Comparison of ENCODE assay signal across 10 cellular contexts in the genomic region with DNA sequence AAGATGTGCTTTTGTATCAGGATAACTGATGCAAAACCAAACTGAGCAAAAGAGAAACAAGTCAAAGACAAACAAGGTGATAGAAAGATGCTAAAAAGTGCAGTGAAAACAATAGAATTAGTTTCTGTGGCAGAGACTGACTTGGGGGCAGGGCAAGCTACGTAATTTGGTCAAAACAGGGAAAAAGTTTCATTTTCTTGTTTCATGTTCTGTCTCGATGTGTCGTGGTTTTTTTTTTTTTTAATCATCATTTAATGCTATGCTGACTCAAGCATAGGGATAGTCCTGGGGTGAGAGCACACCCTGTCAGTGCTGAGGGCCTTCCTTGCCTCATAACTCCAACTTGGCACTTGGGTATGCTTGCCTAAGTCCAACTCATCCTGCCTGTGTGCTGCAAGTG.
A peak's percentile ranks its signal among the peaks of the same experiment; 100 is the strongest.
DNase-seq lines count a peak whose midpoint lies in the region; ATAC-seq, FAIRE-seq and TF ChIP-seq lines count a peak whose summit lies in the region.
"Had no signal": no experiment of that assay in that cellular context is flagged by ENCODE, and none has a peak within 500 bp of the region (broad histone marks: within the 10 kb centered on the region; RNA-seq: fewer than 3 reads in every experiment).

No MANE protein-coding gene starts in this region.

- no peak overlapping the region for H3K27ac ChIP-seq in kidney (ENCODE audit: low read depth in 2 of 2, low read length in 2 of 2)

- no peaks in the 10 kb centered on the region for H3K9me3 ChIP-seq in kidney (ENCODE audit: control insufficient read depth in 1 of 2, low read length in 2 of 2)

- H3K4me1 ChIP-seq in kidney (ENCODE audit: control insufficient read depth in 1 of 2, insufficient read depth in 1 of 2, low read depth in 1 of 2, low read length in 2 of 2) = no peaks in the 10 kb centered on the region

- intact Hi-C loops in kidney (cut with DNase I) = no loop called here

- no peaks in the 10 kb centered on the region for H3K36me3 ChIP-seq in kidney (ENCODE audit: control insufficient read depth in 1 of 2, insufficient read depth in 2 of 2, low read length in 2 of 2)

- peak; percentile 68 for ATAC-seq in GM18907 (IDR thresholded peaks at IDR 0.05; ENCODE audit: unreplicated experiment)
- ATAC-seq in GM21529 (IDR thresholded peaks at IDR 0.05; ENCODE audit: unreplicated experiment) = peak; percentile 85
- ATAC-seq in HG03108 (IDR thresholded peaks at IDR 0.05; ENCODE audit: unreplicated experiment) = peak; percentile 71

- no peak overlapping the region for H3K4me3 ChIP-seq in kidney (ENCODE audit: low read length in 2 of 2)

- H3K9ac ChIP-seq in kidney (ENCODE audit: low read length in 2 of 2) = no peak overlapping the region

- no peak for TF ChIP-seq CTCF in kidney (IDR thresholded peaks at IDR 0.05; ENCODE audit: borderline replicate concordance, extremely low read depth, insufficient read depth)

- FAIRE-seq in kidney (lab: Jason Lieb, UNC) = no peak
- FAIRE-seq: islet of Langerhans had no signal

- DNase-seq in fibroblast of peridontal ligament (ENCODE audit: extremely low read depth) (peak; percentile 15), kidney (no peak), NCI-H446 treated with DMSO at 0.1 percent for 48 hours (lab: John Stamatoyannopoulos, UW) (no peak), NCI-H187 treated with DMSO at 0.1 percent for 48 hours (lab: John Stamatoyannopoulos, UW) (no peak)
- DNase-seq: activated T-cell treated with anti-CD3 and anti-CD28 coated beads for 4 hours, MV-4-11 had no signal
